In the genomic region with DNA sequence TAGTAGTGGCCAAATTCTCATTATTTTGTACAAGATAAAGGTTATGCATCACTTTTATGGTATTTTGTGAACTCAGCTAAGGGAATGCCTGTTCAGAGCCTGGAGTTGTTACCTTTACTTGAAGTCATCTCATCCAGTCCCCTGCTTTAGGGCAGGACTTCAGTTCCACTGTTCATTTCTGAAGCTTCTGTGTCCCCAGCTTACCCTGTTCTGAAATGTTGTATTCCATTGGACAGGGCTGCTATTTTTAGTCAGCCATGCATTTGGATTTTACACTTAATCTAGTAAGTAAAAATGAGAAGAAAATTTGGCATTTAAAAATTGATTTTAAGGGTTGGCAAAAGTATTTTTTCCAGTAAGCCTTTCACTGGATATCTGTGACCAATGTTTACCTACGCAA, we compare ENCODE assay signal across 17 cellular contexts. TPM values are rescaled to one million over a fixed set of nuclear protein-coding genes. Genes with fewer than 3 reads are reported as not detected.
"Had no signal": no experiment of that assay in that cellular context is flagged by ENCODE, and none has a peak within 500 bp of the region (broad histone marks: within the 10 kb centered on the region; RNA-seq: fewer than 3 reads in every experiment).

No MANE protein-coding gene starts in this region.

- DNase-seq: activated naive CD8-positive, alpha-beta T cell treated with anti-CD3 and anti-CD28 coated beads, Interleukin-2, amount 10 ng/mL, durations not matched to agents 7 days and 5 days; NCI-H1048; NCI-H510A had no signal

- H3K27me3 ChIP-seq: adrenal gland, body of pancreas, breast epithelium, MG63, SJSA1 had no signal

- H3K27ac ChIP-seq: adrenal gland, body of pancreas, breast epithelium, SJSA1 had no signal

- H3K4me1 ChIP-seq: adrenal gland, body of pancreas, SJSA1 had no signal

- H3K4me3 ChIP-seq: adrenal gland, body of pancreas, breast epithelium, K562, MG63, SJSA1 had no signal

- H3K9me3 ChIP-seq: adrenal gland, body of pancreas, breast epithelium, MG63, SJSA1, SK-N-SH had no signal

- H3K36me3 ChIP-seq: breast epithelium, MG63, SJSA1 had no signal

RNA-seq across cellular contexts. Expression of a gene that starts 11.6 kb away (rescaled TPM):
- total RNA-seq: IMR-90, K562, OCI-LY7 had no signal
- polyA plus RNA-seq: IMR-90, K562, SK-N-SH had no signal

RNA-seq across cellular contexts. Expression of a gene that starts 27.0 kb away (rescaled TPM):
- total RNA-seq: activated CD4-positive, alpha-beta T cell treated with anti-CD3 and anti-CD28 coated beads for 36 hours; activated CD4-positive, alpha-beta T cell treated with anti-CD3 and anti-CD28 coated beads, Interleukin-2, amount 10 ng/mL, durations not matched to agents 7 days and 5 days; activated CD8-positive, alpha-beta T cell treated with anti-CD3 and anti-CD28 coated beads, Interleukin-2, amount 10 ng/mL, durations not matched to agents 7 days and 5 days; activated naive CD8-positive, alpha-beta T cell treated with anti-CD3 and anti-CD28 coated beads, Interleukin-2, amount 10 ng/mL, durations not matched to agents 7 days and 5 days; activated T-helper 1 cell treated with anti-CD3 and anti-CD28 coated beads, Interleukin-12 subunit alpha, Interleukin-12 subunit beta, Interleukin-2, Interleukin-4 antibody, amounts not matched to agents 30 ng/mL and 10 ng/mL and 1 ng/mL, durations not matched to agents 14 hours and 24 hours and 36 hours; astrocyte; IMR-90; OCI-LY7; SJSA1 had no signal
- polyA plus RNA-seq: IMR-90, SK-N-SH had no signal

RNA-seq across cellular contexts. Expression of a gene that starts 44.5 kb away (rescaled TPM):
- total RNA-seq: activated CD4-positive, alpha-beta T cell treated with anti-CD3 and anti-CD28 coated beads, Interleukin-2, amount 10 ng/mL, durations not matched to agents 7 days and 5 days; activated CD8-positive, alpha-beta T cell treated with anti-CD3 and anti-CD28 coated beads, Interleukin-2, amount 10 ng/mL, durations not matched to agents 7 days and 5 days; activated naive CD8-positive, alpha-beta T cell treated with anti-CD3 and anti-CD28 coated beads, Interleukin-2, amount 10 ng/mL, durations not matched to agents 7 days and 5 days; activated T-helper 1 cell treated with anti-CD3 and anti-CD28 coated beads, Interleukin-12 subunit alpha, Interleukin-12 subunit beta, Interleukin-2, Interleukin-4 antibody, amounts not matched to agents 30 ng/mL and 10 ng/mL and 1 ng/mL, durations not matched to agents 14 hours and 24 hours and 36 hours; OCI-LY7 had no signal
